Comparison of ENCODE assay signal across 19 cellular contexts in the genomic region with DNA sequence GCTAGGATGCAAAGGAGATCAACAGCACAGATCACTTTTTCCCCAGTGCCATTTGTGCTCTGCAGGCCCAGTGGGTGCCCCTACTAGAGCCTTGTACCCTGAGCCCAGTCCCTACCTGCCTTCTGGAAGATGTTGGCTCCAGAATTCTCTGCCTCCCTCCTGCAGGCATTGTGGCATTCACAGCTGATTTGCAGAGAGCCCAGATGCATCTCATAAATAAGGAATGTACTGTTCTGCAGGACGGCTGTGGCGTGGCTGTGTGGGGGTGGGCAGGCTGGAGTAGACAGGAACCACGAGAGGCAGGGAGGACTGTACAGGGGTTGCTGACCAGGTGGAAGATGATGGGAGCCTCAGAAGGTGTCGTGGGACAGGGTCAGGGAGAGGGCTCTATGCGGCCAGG. TPM values are rescaled to one million over a fixed set of nuclear protein-coding genes. Genes with fewer than 3 reads are reported as not detected.
DNase-seq lines count a peak whose midpoint lies in the region; ATAC-seq, FAIRE-seq and TF ChIP-seq lines count a peak whose summit lies in the region.
"Had no signal": no experiment of that assay in that cellular context is flagged by ENCODE, and none has a peak within 500 bp of the region (broad histone marks: within the 10 kb centered on the region; RNA-seq: fewer than 3 reads in every experiment).

No MANE protein-coding gene starts in this region.

- in situ Hi-C loops in K562 (cut with MboI) = no loop called here

- 23% methylated on average over 5 of the region's 5 CpGs for WGBS in K562 (ENCODE audit: insufficient coverage, low coverage, missing lambda C conversion rate)

- no peak overlapping the region for H3K4me3 ChIP-seq in K562
- H3K4me3 ChIP-seq in neural cell (ENCODE audit: low read length) = no peak overlapping the region
- H3K4me3 ChIP-seq: lung had no signal

- no peak for ATAC-seq in K562
- no peak for ATAC-seq in HG03139 (IDR thresholded peaks at IDR 0.05; ENCODE audit: unreplicated experiment)

- H2AFZ ChIP-seq in K562 (ENCODE audit: low read depth, low read length) (no peak overlapping the region), neural cell (ENCODE audit: low read depth, low read length) (no peak overlapping the region)

- peak overlapping the region; percentile 42 for H3K27ac Mint-ChIP-seq in HFFc6

- no peaks in the 10 kb centered on the region for H3K9me2 ChIP-seq in neural cell (ENCODE audit: insufficient read depth, low read length)

- POLR2A ChIA-PET in K562 (lab: Yijun Ruan, JAX) = no interaction called here

- intact Hi-C loops in K562 (cut with micrococcal nuclease) = no loop called here

- CTCF ChIA-PET in K562 (lab: Yijun Ruan, JAX; ENCODE audit: low intra/inter-chr PET ratio) = no interaction called here

- H3K9ac ChIP-seq in K562 (ENCODE audit: insufficient read depth in 1 of 2, low read depth in 2 of 2, low read length in 2 of 2) = no peak overlapping the region
- peak overlapping the region; percentile 33 for H3K9ac ChIP-seq in neural cell (ENCODE audit: low read length)

- no peaks in the 10 kb centered on the region for H3F3A ChIP-seq in neural cell (ENCODE audit: insufficient read depth, low read length, poor library complexity, severe bottlenecking)

- H3K27ac ChIP-seq in K562 (ENCODE audit: extremely low read depth, low read depth, low read length) (no peak overlapping the region), neural cell (ENCODE audit: low read length) (peak overlapping the region; percentile 72)
- H3K27ac ChIP-seq: epithelial cell of prostate had no signal

- no peak for TF ChIP-seq POLR2A in K562 (conservative IDR thresholded peaks at IDR 0.05)

- H3K4me3 Mint-ChIP-seq in HFFc6 = peak overlapping the region; percentile 72

- peaks cover 6% of the 10 kb centered on the region for H3K27me3 Mint-ChIP-seq in HFFc6 (ENCODE audit: insufficient read depth)

- peaks cover 37% of the 10 kb centered on the region for H3K4me1 Mint-ChIP-seq in HFFc6 (ENCODE audit: low read depth)

- TF ChIP-seq CTCF in HFFc6 (IDR thresholded peaks at IDR 0.05) (no peak), K562 (IDR thresholded peaks at IDR 0.05 in 2 of 3, conservative IDR thresholded peaks at IDR 0.05 in 1 of 3; ENCODE audit: insufficient read depth in 2 of 3, low read depth in 1 of 3, low read length in 3 of 3) (no peak), neural cell (IDR thresholded peaks at IDR 0.05; ENCODE audit: poor library complexity, severe bottlenecking) (no peak)

- peaks cover 27 to 38% of the 10 kb centered on the region in 2 experiments; a peak in 4 of 5 replicates for H3K4me1 ChIP-seq in K562 (replicated peaks in 1 of 2; ENCODE audit: control insufficient read depth in 2 of 2, insufficient read depth in 2 of 2, low read length in 2 of 2)

- no peak for TF ChIP-seq EP300 in K562 (IDR thresholded peaks at IDR 0.05; ENCODE audit: low read length)
- no peak for TF ChIP-seq EP300 in neural cell (conservative IDR thresholded peaks at IDR 0.05; ENCODE audit: poor library complexity, severe bottlenecking)

- H3K79me2 ChIP-seq in K562 (ENCODE audit: control insufficient read depth, insufficient read depth, low read length) (peaks cover 26% of the 10 kb centered on the region), neural cell (replicated peaks; ENCODE audit: insufficient read depth, low read length) (no peaks in the 10 kb centered on the region)

- H4K20me1 ChIP-seq in K562 (replicated peaks; ENCODE audit: control insufficient read depth, insufficient read depth, low read length) = no peaks in the 10 kb centered on the region
- H4K20me1 ChIP-seq in neural cell (ENCODE audit: insufficient read depth) = no peaks in the 10 kb centered on the region

- H3K9me3 ChIP-seq in K562 (replicated peaks; ENCODE audit: control insufficient read depth, insufficient read depth, low read depth, low read length) (no peaks in the 10 kb centered on the region), neural cell (ENCODE audit: low read length) (no peaks in the 10 kb centered on the region)
- H3K9me3 ChIP-seq: A549 had no signal

- H3K4me2 ChIP-seq in K562 (ENCODE audit: insufficient read depth, low read length) (peak overlapping the region; percentile 57; the same call in 1 of the 2 replicates), neural cell (ENCODE audit: low read length) (no peak overlapping the region)

- no peak for TF ChIP-seq RAD21 in K562 (CRISPR knock-in tag; conservative IDR thresholded peaks at IDR 0.05 in 1 of 2, IDR thresholded peaks at IDR 0.05 in 1 of 2)
- TF ChIP-seq RAD21 in neural cell (conservative IDR thresholded peaks at IDR 0.05) = no peak

- BruUV-seq in K562 (replicated peaks; lab: Mats Ljungman, UMichigan) = no TSS peak

- H3K9me1 ChIP-seq in K562 (ENCODE audit: control insufficient read depth, insufficient read depth, low read length) = no peaks in the 10 kb centered on the region

- no peaks in the 10 kb centered on the region for H3K27me3 ChIP-seq in K562 (ENCODE audit: control insufficient read depth in 2 of 2, insufficient read depth in 2 of 2, low read length in 2 of 2)
- no peaks in the 10 kb centered on the region for H3K27me3 ChIP-seq in neural cell (ENCODE audit: insufficient read depth, low read depth, low read length)

- H3K36me3 Mint-ChIP-seq in HFFc6 (ENCODE audit: low read depth) = no peaks in the 10 kb centered on the region

- no peak for FAIRE-seq in K562 (lab: Jason Lieb, UNC)
- FAIRE-seq: A549, GM12892, HTR-8/SVneo had no signal

- no peaks in the 10 kb centered on the region for H3K9me3 Mint-ChIP-seq in HFFc6

- peak; percentile 60 for DNase-seq in NCI-H1092 treated with DMSO at 0.1 percent for 48 hours (lab: John Stamatoyannopoulos, UW)
- DNase-seq in NCI-H1092 (lab: John Stamatoyannopoulos, UW) = no peak
- DNase-seq in HFFc6 = peak; percentile 54
- DNase-seq in K562 (ENCODE audit: extremely low read depth in 1 of 4, low spot score in 3 of 4) = no peak
- no peak for DNase-seq in NOMO-1 treated with dmso at 0.1 percent for 144 hours (lab: John Stamatoyannopoulos, UW; ENCODE audit: unreplicated experiment)
- no peak for DNase-seq in stimulated activated CD4-positive, alpha-beta T cell treated with anti-CD3 and anti-CD28 coated beads, Interleukin-15, amount 100 ng/mL, for 24 hours
- DNase-seq: activated CD4-positive, alpha-beta T cell treated with anti-CD3 and anti-CD28 coated beads for 4 hours; DND-41; hippocampal formation; NK-92 treated with Interleukin-12 subunit alpha and Interleukin-12 subunit beta, amount 100 ng/mL, for 24 hours had no signal

- H3K36me3 ChIP-seq in K562 (ENCODE audit: control insufficient read depth, insufficient read depth, low read length) = no peaks in the 10 kb centered on the region
- H3K36me3 ChIP-seq in neural cell (ENCODE audit: insufficient read depth, low read length) = no peaks in the 10 kb centered on the region

RNA-seq across cellular contexts. Expression of gene MIAT, which starts 11.2 kb away (rescaled TPM):
- total RNA-seq in HFFc6 (2021; fragmentation: NEBNext Ultra II Directional; extraction: Animal tissue kit (Norgen Biotek cat#: 25700)) = under 1 TPM; 0.55 to 0.89 (median 0.75) TPM
- 3.3 and 4.4 TPM in 2 replicates for total RNA-seq in K562 (2011; cell fraction: chromatin; rRNA removed; ENCODE audit: low replicate concordance)
- total RNA-seq in K562 (2011; cell fraction: nucleolus; rRNA removed) = 2.5 TPM in 2 replicates
- total RNA-seq in K562 (2011; cell fraction: nucleoplasm; rRNA removed) = 4.2 and 6.1 TPM in 2 replicates
- total RNA-seq in K562 (2014; rRNA removed) (0.24 and 0.32 TPM in 2 replicates), K562 (2014; rRNA removed; fragmentation: Illumina TruSeq; extraction: Trizol) (0.35 and 0.58 TPM in 2 replicates), K562 (2015; rRNA removed; fragmentation: Illumina TruSeq; extraction: Trizol) (0.30 and 0.58 TPM in 2 replicates), K562 (2021) (0.63 and 0.93 TPM in 2 replicates)
- polyA plus RNA-seq in K562 (2011; rRNA removed) (0.55 and 0.63 TPM in 2 replicates), K562 (2014; fragmentation: Illumina TruSeq; extraction: Trizol) (0.19 and 0.39 TPM in 2 replicates), K562 (2014; fragmentation: Nextera tagmentation; extraction: Ambion mirVana) (under 1 TPM; 0.03 to 0.04 TPM), K562 (2014; rRNA removed) (0.34 and 0.61 TPM in 2 replicates), neural cell (529 and 710 TPM in 2 replicates)
- 0.21 and 0.40 TPM in 2 replicates for polyA plus RNA-seq in K562 (2011; cell fraction: cytosol; rRNA removed)
- 2.2 and 2.7 TPM in 2 replicates for polyA plus RNA-seq in K562 (2011; cell fraction: nucleus; rRNA removed)
- 0.68 and 0.78 TPM in 2 replicates for polyA plus RNA-seq in K562 (2012)
- 0.95 and 1.1 TPM in 2 replicates for polyA minus RNA-seq in K562 (2011; rRNA and poly(A)+ RNA removed)
- polyA minus RNA-seq in K562 (2011; cell fraction: cytosol; rRNA and poly(A)+ RNA removed) = not detected in 2 replicates
- polyA minus RNA-seq in K562 (2011; cell fraction: nucleus; rRNA and poly(A)+ RNA removed) = 1.6 TPM in 2 replicates
- polyA minus RNA-seq in neural cell = 421 and 468 TPM in 2 replicates

RNA-seq across cellular contexts. Expression of gene CRYBA4, which starts 24.4 kb away (rescaled TPM):
- total RNA-seq in HFFc6 (2021; fragmentation: NEBNext Ultra II Directional; extraction: Animal tissue kit (Norgen Biotek cat#: 25700)) = not detected
- 0.56 TPM in 1 of 2 replicates, not detected in the other for total RNA-seq in K562 (2011; cell fraction: chromatin; rRNA removed; ENCODE audit: low replicate concordance)
- total RNA-seq in K562 (2011; cell fraction: nucleolus; rRNA removed) = 0.67 TPM in 1 of 2 replicates, not detected in the other
- not detected in 2 replicates for total RNA-seq in K562 (2011; cell fraction: nucleoplasm; rRNA removed)
- total RNA-seq in K562 (2014; rRNA removed) = 0.73 and 1.6 TPM in 2 replicates
- total RNA-seq in K562 (2014; rRNA removed; fragmentation: Illumina TruSeq; extraction: Trizol) = 0.32 and 0.76 TPM in 2 replicates
- 0.34 and 0.69 TPM in 2 replicates for total RNA-seq in K562 (2015; rRNA removed; fragmentation: Illumina TruSeq; extraction: Trizol)
- total RNA-seq in K562 (2021) = 3.3 and 3.9 TPM in 2 replicates
- polyA plus RNA-seq in K562 (2011; rRNA removed) = 1.7 and 1.9 TPM in 2 replicates
- polyA plus RNA-seq in K562 (2011; cell fraction: cytosol; rRNA removed) = 0.47 and 1.5 TPM in 2 replicates
- polyA plus RNA-seq in K562 (2011; cell fraction: nucleus; rRNA removed) = 0.35 and 1.1 TPM in 2 replicates
- 1.7 and 2.1 TPM in 2 replicates for polyA plus RNA-seq in K562 (2012)
- 0.59 and 0.60 TPM in 2 replicates for polyA plus RNA-seq in K562 (2014; fragmentation: Illumina TruSeq; extraction: Trizol)
- polyA plus RNA-seq in K562 (2014; fragmentation: Nextera tagmentation; extraction: Ambion mirVana) = 1 to 10 TPM; 1.6 to 2.1 TPM
- 0.93 and 2.1 TPM in 2 replicates for polyA plus RNA-seq in K562 (2014; rRNA removed)
- not detected in 2 replicates for polyA minus RNA-seq in K562 (2011; rRNA and poly(A)+ RNA removed)
- not detected in 2 replicates for polyA minus RNA-seq in K562 (2011; cell fraction: cytosol; rRNA and poly(A)+ RNA removed)
- polyA minus RNA-seq in K562 (2011; cell fraction: nucleus; rRNA and poly(A)+ RNA removed) = not detected in 2 replicates
- polyA plus RNA-seq in neural cell = not detected in 2 replicates
- polyA minus RNA-seq in neural cell = not detected in 2 replicates
- total RNA-seq: lung, osteocyte had no signal
- polyA plus RNA-seq: A549 had no signal

RNA-seq across cellular contexts. Expression of gene CRYBB1, which starts 28.3 kb away (rescaled TPM):
- not detected for total RNA-seq in HFFc6 (2021; fragmentation: NEBNext Ultra II Directional; extraction: Animal tissue kit (Norgen Biotek cat#: 25700))
- not detected in 2 replicates for total RNA-seq in K562 (2011; cell fraction: chromatin; rRNA removed; ENCODE audit: low replicate concordance)
- not detected in 2 replicates for total RNA-seq in K562 (2011; cell fraction: nucleolus; rRNA removed)
- total RNA-seq in K562 (2011; cell fraction: nucleoplasm; rRNA removed) = not detected in 2 replicates
- total RNA-seq in K562 (2014; rRNA removed) (0.29 and 0.45 TPM in 2 replicates), K562 (2014; rRNA removed; fragmentation: Illumina TruSeq; extraction: Trizol) (not detected in 2 replicates), K562 (2015; rRNA removed; fragmentation: Illumina TruSeq; extraction: Trizol) (not detected in 2 replicates), K562 (2021) (0.16 and 0.22 TPM in 2 replicates)
- polyA plus RNA-seq in K562 (2011; rRNA removed) (0.12 and 0.17 TPM in 2 replicates), K562 (2014; fragmentation: Illumina TruSeq; extraction: Trizol) (0.26 and 0.33 TPM in 2 replicates), K562 (2014; fragmentation: Nextera tagmentation; extraction: Ambion mirVana) (under 1 TPM; 0.18 to 0.41 TPM), K562 (2014; rRNA removed) (0.38 and 0.42 TPM in 2 replicates), neural cell (not detected in 2 replicates)
- 0.53 and 1.1 TPM in 2 replicates for polyA plus RNA-seq in K562 (2011; cell fraction: cytosol; rRNA removed)
- polyA plus RNA-seq in K562 (2011; cell fraction: nucleus; rRNA removed) = not detected in 2 replicates
- polyA plus RNA-seq in K562 (2012) = 0.12 and 0.42 TPM in 2 replicates
- polyA minus RNA-seq in K562 (2011; rRNA and poly(A)+ RNA removed) = not detected in 2 replicates
- not detected in 2 replicates for polyA minus RNA-seq in K562 (2011; cell fraction: cytosol; rRNA and poly(A)+ RNA removed)
- polyA minus RNA-seq in K562 (2011; cell fraction: nucleus; rRNA and poly(A)+ RNA removed) = not detected in 2 replicates
- not detected in 2 replicates for polyA minus RNA-seq in neural cell
- total RNA-seq: osteocyte, ureter had no signal
- polyA plus RNA-seq: A549 had no signal

RNA-seq across cellular contexts. Expression of gene TPST2, which starts 56.2 kb away (rescaled TPM):
- total RNA-seq in HFFc6 (2021; fragmentation: NEBNext Ultra II Directional; extraction: Animal tissue kit (Norgen Biotek cat#: 25700)) = 10 to 100 TPM; 66.8 to 75.5 (median 73.8) TPM
- 183 and 357 TPM in 2 replicates for total RNA-seq in K562 (2011; cell fraction: chromatin; rRNA removed; ENCODE audit: low replicate concordance)
- 260 and 261 TPM in 2 replicates for total RNA-seq in K562 (2011; cell fraction: nucleolus; rRNA removed)
- 278 and 313 TPM in 2 replicates for total RNA-seq in K562 (2011; cell fraction: nucleoplasm; rRNA removed)
- total RNA-seq in K562 (2014; rRNA removed) (73.7 and 94.7 TPM in 2 replicates), K562 (2014; rRNA removed; fragmentation: Illumina TruSeq; extraction: Trizol) (26.3 and 26.6 TPM in 2 replicates), K562 (2015; rRNA removed; fragmentation: Illumina TruSeq; extraction: Trizol) (34.7 and 38.8 TPM in 2 replicates), K562 (2021) (88.7 and 92.1 TPM in 2 replicates)
- polyA plus RNA-seq in K562 (2011; rRNA removed) (123 and 126 TPM in 2 replicates), K562 (2014; fragmentation: Illumina TruSeq; extraction: Trizol) (60.1 and 64.7 TPM in 2 replicates), K562 (2014; fragmentation: Nextera tagmentation; extraction: Ambion mirVana) (10 to 100 TPM; 14.2 to 18.2 TPM), K562 (2014; rRNA removed) (85.0 and 92.3 TPM in 2 replicates), neural cell (16.6 and 20.5 TPM in 2 replicates)
- 164 and 307 TPM in 2 replicates for polyA plus RNA-seq in K562 (2011; cell fraction: cytosol; rRNA removed)
- polyA plus RNA-seq in K562 (2011; cell fraction: nucleus; rRNA removed) = 121 and 197 TPM in 2 replicates
- 61.7 and 68.9 TPM in 2 replicates for polyA plus RNA-seq in K562 (2012)
- polyA minus RNA-seq in K562 (2011; rRNA and poly(A)+ RNA removed) = 55.9 and 90.2 TPM in 2 replicates
- 71.9 and 98.8 TPM in 2 replicates for polyA minus RNA-seq in K562 (2011; cell fraction: cytosol; rRNA and poly(A)+ RNA removed)
- 53.2 and 63.2 TPM in 2 replicates for polyA minus RNA-seq in K562 (2011; cell fraction: nucleus; rRNA and poly(A)+ RNA removed)
- 8.2 and 13.1 TPM in 2 replicates for polyA minus RNA-seq in neural cell

Comparison
In these comparisons a context has a peak if more than half of its experiments do, and no peak if none do; other contexts are left out.
1. DNase-seq: peak in NCI-H1092 treated with DMSO at 0.1 percent for 48 hours (single experiment) and HFFc6 (single experiment); none in NCI-H1092 (single experiment), K562 (0 of 4), NOMO-1 treated with dmso at 0.1 percent for 144 hours (single experiment) and stimulated activated CD4-positive, alpha-beta T cell treated with anti-CD3 and anti-CD28 coated beads, Interleukin-15, amount 100 ng/mL, for 24 hours (single experiment).